Comparison of ENCODE assay signal across 1 cellular context in the genomic region with DNA sequence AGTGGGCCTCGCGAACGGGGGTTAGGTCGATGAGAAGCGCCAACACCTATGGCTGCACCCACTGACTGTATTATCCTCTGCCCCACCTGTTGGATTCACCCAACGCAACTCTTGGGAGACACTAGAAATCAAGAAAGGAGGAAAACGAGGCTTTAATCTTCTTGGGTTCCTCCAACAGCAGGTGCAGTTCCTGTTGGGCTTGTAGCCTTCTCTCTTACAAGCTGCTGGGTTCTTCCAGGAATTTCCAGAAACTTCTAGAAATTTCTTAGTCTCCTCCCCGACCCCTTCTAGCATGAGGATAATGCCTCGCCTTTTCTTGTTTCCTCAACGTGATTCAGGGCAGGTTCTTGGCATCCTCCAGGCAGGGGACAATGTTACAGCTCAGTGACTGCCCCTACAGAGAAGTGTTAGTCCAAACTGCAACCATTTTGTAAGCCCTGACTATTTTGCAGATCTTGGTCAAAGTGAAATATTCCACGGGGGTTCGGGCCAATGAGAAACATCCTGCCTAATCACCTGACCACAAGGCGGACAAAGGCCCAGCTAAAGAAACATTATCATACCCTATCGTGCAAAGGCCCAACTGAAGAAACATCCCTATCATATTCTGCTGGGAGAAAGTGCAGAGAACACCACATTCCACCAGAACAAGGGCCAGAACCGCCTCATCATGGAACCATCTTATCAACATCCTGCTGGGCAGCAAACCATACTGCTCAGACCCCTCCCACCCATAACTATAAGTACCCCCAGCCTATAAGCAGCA.
TF ChIP-seq lines count a peak whose summit lies in the region.

No MANE protein-coding gene starts in this region.

TF ChIP-seq in SK-N-SH treated with all-trans-retinoic acid at 6 μM for 48 hours, 23 proteins besides CTCF, POLR2A, EP300 and RAD21 (continued from another document):
- TF ChIP-seq, protein P1, sequence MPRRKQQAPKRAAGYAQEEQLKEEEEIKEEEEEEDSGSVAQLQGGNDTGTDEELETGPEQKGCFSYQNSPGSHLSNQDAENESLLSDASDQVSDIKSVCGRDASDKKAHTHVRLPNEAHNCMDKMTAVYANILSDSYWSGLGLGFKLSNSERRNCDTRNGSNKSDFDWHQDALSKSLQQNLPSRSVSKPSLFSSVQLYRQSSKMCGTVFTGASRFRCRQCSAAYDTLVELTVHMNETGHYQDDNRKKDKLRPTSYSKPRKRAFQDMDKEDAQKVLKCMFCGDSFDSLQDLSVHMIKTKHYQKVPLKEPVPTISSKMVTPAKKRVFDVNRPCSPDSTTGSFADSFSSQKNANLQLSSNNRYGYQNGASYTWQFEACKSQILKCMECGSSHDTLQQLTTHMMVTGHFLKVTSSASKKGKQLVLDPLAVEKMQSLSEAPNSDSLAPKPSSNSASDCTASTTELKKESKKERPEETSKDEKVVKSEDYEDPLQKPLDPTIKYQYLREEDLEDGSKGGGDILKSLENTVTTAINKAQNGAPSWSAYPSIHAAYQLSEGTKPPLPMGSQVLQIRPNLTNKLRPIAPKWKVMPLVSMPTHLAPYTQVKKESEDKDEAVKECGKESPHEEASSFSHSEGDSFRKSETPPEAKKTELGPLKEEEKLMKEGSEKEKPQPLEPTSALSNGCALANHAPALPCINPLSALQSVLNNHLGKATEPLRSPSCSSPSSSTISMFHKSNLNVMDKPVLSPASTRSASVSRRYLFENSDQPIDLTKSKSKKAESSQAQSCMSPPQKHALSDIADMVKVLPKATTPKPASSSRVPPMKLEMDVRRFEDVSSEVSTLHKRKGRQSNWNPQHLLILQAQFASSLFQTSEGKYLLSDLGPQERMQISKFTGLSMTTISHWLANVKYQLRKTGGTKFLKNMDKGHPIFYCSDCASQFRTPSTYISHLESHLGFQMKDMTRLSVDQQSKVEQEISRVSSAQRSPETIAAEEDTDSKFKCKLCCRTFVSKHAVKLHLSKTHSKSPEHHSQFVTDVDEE (CRISPR knock-in tag; IDR thresholded peaks at IDR 0.05): no peak
- TF ChIP-seq ZNF565 (CRISPR knock-in tag; conservative IDR thresholded peaks at IDR 0.05; ENCODE audit: low read depth): no peak
- TF ChIP-seq ISL1 (CRISPR knock-in tag; IDR thresholded peaks at IDR 0.05): no peak
- no peak for TF ChIP-seq ARNTL (CRISPR knock-in tag; IDR thresholded peaks at IDR 0.05; ENCODE audit: borderline replicate concordance, low read depth)
- no peak for TF ChIP-seq SNAI2 (CRISPR knock-in tag; IDR thresholded peaks at IDR 0.05)
- TF ChIP-seq BACH2 (CRISPR knock-in tag; IDR thresholded peaks at IDR 0.05; ENCODE audit: borderline replicate concordance): no peak
- TF ChIP-seq TCF4 (CRISPR knock-in tag; IDR thresholded peaks at IDR 0.05; ENCODE audit: borderline replicate concordance): no peak
- TF ChIP-seq CSDC2 (CRISPR knock-in tag; IDR thresholded peaks at IDR 0.05): no peak
- TF ChIP-seq OSR1 (CRISPR knock-in tag; IDR thresholded peaks at IDR 0.05): no peak
- TF ChIP-seq, protein P2, sequence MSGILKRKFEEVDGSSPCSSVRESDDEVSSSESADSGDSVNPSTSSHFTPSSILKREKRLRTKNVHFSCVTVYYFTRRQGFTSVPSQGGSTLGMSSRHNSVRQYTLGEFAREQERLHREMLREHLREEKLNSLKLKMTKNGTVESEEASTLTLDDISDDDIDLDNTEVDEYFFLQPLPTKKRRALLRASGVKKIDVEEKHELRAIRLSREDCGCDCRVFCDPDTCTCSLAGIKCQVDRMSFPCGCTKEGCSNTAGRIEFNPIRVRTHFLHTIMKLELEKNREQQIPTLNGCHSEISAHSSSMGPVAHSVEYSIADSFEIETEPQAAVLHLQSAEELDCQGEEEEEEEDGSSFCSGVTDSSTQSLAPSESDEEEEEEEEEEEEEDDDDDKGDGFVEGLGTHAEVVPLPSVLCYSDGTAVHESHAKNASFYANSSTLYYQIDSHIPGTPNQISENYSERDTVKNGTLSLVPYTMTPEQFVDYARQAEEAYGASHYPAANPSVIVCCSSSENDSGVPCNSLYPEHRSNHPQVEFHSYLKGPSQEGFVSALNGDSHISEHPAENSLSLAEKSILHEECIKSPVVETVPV (CRISPR knock-in tag; IDR thresholded peaks at IDR 0.05): no peak
TF ChIP-seq in SK-N-SH treated with all-trans-retinoic acid at 6 μM for 48 hours: peak in this region for 0.
